ENCODE assay signal across 2 cellular contexts in genomic region chr12:53942467-53942997, GRCh38.
TF ChIP-seq lines count a peak whose summit lies in the region.

No MANE protein-coding gene starts in this region.

TF ChIP-seq in A549, 52 proteins besides CTCF, POLR2A, EP300 and RAD21:
- no peak for TF ChIP-seq NPAS2 (CRISPR knock-in tag; IDR thresholded peaks at IDR 0.05; ENCODE audit: borderline replicate concordance)
- TF ChIP-seq ZC3H11A (IDR thresholded peaks at IDR 0.05): no peak
- TF ChIP-seq ZSCAN20 (CRISPR knock-in tag; IDR thresholded peaks at IDR 0.05): no peak
- no peak for TF ChIP-seq EHMT2 (IDR thresholded peaks at IDR 0.05; ENCODE audit: low read depth)
- TF ChIP-seq FOSB (CRISPR knock-in tag; IDR thresholded peaks at IDR 0.05): no peak

TF ChIP-seq in H1, 55 proteins besides CTCF, POLR2A, EP300 and RAD21:
- TF ChIP-seq TBP (IDR thresholded peaks at IDR 0.05; ENCODE audit: low read depth, low read length) (no peak), SUZ12 (IDR thresholded peaks at IDR 0.05; ENCODE audit: low read length) (peak; percentile 60), CEBPB (IDR thresholded peaks at IDR 0.05; ENCODE audit: low read depth, low read length) (no peak), CHD7 (IDR thresholded peaks at IDR 0.05; ENCODE audit: insufficient replicate concordance, low read length) (no peak), BRCA1 (IDR thresholded peaks at IDR 0.05; ENCODE audit: low read depth, low read length) (no peak), CHD1 (IDR thresholded peaks at IDR 0.05; ENCODE audit: low read depth, low read length) (no peak), EZH2 (IDR thresholded peaks at IDR 0.05; ENCODE audit: low read depth, low read length, severe bottlenecking) (peak; percentile 30)
